In the genomic region with DNA sequence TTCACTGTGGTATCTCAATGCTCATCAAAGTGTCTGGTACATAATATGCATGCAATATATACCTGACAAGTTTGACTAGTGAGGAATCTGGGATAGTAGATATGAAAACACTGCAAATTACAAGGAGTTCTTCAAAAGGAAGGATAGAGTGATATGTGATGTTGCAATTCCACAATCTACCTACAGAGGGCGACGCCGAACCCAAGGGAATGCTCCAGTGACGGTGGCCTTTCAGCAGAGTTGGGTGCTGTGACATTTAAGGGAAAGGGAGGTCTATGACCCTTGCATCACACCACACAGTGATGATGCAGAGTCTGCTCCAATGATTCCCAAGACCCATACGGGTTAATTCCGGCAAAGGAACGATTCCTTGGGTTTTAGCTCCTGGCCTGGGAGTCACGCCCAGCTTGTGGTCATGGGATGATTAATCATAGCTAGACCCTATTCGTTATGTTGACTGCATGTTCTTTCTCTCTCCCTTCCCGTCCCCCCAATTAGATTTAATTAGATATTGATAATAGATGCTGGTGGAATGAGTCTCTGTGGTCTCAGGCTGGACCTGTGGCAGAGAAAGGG, we compare ENCODE assay signal across 9 cellular contexts.
DNase-seq lines count a peak whose midpoint lies in the region; ATAC-seq, FAIRE-seq and TF ChIP-seq lines count a peak whose summit lies in the region.
"Had no signal": no experiment of that assay in that cellular context is flagged by ENCODE, and none has a peak within 500 bp of the region (broad histone marks: within the 10 kb centered on the region; RNA-seq: fewer than 3 reads in every experiment).

No MANE protein-coding gene starts in this region.

- DNase-seq in NCI-H2196 (lab: John Stamatoyannopoulos, UW; ENCODE audit: unreplicated experiment) (peak; percentile 23), NCI-H2196 treated with DMSO at 0.1 percent for 48 hours (lab: John Stamatoyannopoulos, UW; ENCODE audit: unreplicated experiment) (no peak), astrocyte (ENCODE audit: low read depth) (peak; percentile 1)

- H3K4me3 Mint-ChIP-seq in astrocyte (ENCODE audit: unreplicated experiment) (no peak overlapping the region), nephron (no peak overlapping the region)
- H3K4me3 Mint-ChIP-seq: CD4-positive, alpha-beta memory T cell had no signal

- no peak overlapping the region for H3K4me2 ChIP-seq in astrocyte (ENCODE audit: low read length)

- TF ChIP-seq EP300 in Ishikawa (IDR thresholded peaks at IDR 0.05; ENCODE audit: borderline replicate concordance) = no peak

- no peaks in the 10 kb centered on the region for H3K27me3 ChIP-seq in astrocyte (ENCODE audit: insufficient read depth, low read length)

- peak; percentile 55; the same call in 1 of the 2 replicates for TF ChIP-seq RAD21 in Ishikawa (IDR thresholded peaks at IDR 0.05; ENCODE audit: low read depth)

- no peak overlapping the region for H3K9ac ChIP-seq in astrocyte (ENCODE audit: low read length)

- H3K27ac ChIP-seq in astrocyte (ENCODE audit: low read depth, low read length) = no peak overlapping the region

- no peak overlapping the region for H3K4me3 ChIP-seq in astrocyte (ENCODE audit: insufficient read depth, low read depth, low read length)

- ATAC-seq in GM21825 (IDR thresholded peaks at IDR 0.05; ENCODE audit: unreplicated experiment) (no peak), GM21528 (IDR thresholded peaks at IDR 0.05; ENCODE audit: low FRiP score, unreplicated experiment) (no peak), GM18498 (IDR thresholded peaks at IDR 0.05; ENCODE audit: unreplicated experiment) (no peak)

- no peaks in the 10 kb centered on the region for H3K36me3 ChIP-seq in astrocyte (ENCODE audit: insufficient read depth, low read length)

- H3K27me3 Mint-ChIP-seq in astrocyte (ENCODE audit: low read depth, unreplicated experiment) = peaks cover 55% of the 10 kb centered on the region
- peaks cover 44% of the 10 kb centered on the region for H3K27me3 Mint-ChIP-seq in nephron (ENCODE audit: low read depth)

- peaks cover 4% of the 10 kb centered on the region for H3K9me3 Mint-ChIP-seq in astrocyte (ENCODE audit: unreplicated experiment)
- H3K9me3 Mint-ChIP-seq in nephron = no peaks in the 10 kb centered on the region

- H2AFZ ChIP-seq in astrocyte (ENCODE audit: low read depth, low read length) = no peak overlapping the region

- no peaks in the 10 kb centered on the region for H3K9me3 ChIP-seq in astrocyte (ENCODE audit: insufficient read depth, low read depth, low read length)

- H3K27ac Mint-ChIP-seq in astrocyte (ENCODE audit: unreplicated experiment) (no peak overlapping the region), nephron (no peak overlapping the region)
- H3K27ac Mint-ChIP-seq: CD4-positive, alpha-beta memory T cell had no signal

- no peak for FAIRE-seq in astrocyte (lab: Jason Lieb, UNC)

- peak; percentile 39 for TF ChIP-seq CTCF in astrocyte (IDR thresholded peaks at IDR 0.05; ENCODE audit: insufficient read depth, low read depth, low read length)
- peak; percentile 34 to 63 (median 37) for TF ChIP-seq CTCF in nephron (IDR thresholded peaks at IDR 0.05; ENCODE audit: unreplicated experiment in 3 of 3)

- H3K36me3 Mint-ChIP-seq in astrocyte (ENCODE audit: low read depth, unreplicated experiment) (no peaks in the 10 kb centered on the region), nephron (ENCODE audit: low read depth) (no peaks in the 10 kb centered on the region)
- H3K36me3 Mint-ChIP-seq: CD4-positive, alpha-beta memory T cell had no signal

- H3K4me1 Mint-ChIP-seq in astrocyte (ENCODE audit: low read depth, unreplicated experiment) (no peaks in the 10 kb centered on the region), nephron (no peaks in the 10 kb centered on the region)
- H3K4me1 Mint-ChIP-seq: CD4-positive, alpha-beta memory T cell had no signal

- H3K79me2 ChIP-seq in astrocyte (ENCODE audit: insufficient read depth, low read length) = no peaks in the 10 kb centered on the region

- no peaks in the 10 kb centered on the region for H3K4me1 ChIP-seq in astrocyte (ENCODE audit: insufficient read depth, low read length)

- no peaks in the 10 kb centered on the region for H4K20me1 ChIP-seq in astrocyte (ENCODE audit: insufficient read depth, low read length)

TF ChIP-seq in Ishikawa, 13 proteins besides CTCF, POLR2A, EP300 and RAD21:
- TF ChIP-seq TAF1 (IDR thresholded peaks at IDR 0.05; ENCODE audit: low read depth) = no peak
- TF ChIP-seq EGR1 (IDR thresholded peaks at IDR 0.05) = no peak
- TF ChIP-seq YY1 (IDR thresholded peaks at IDR 0.05; ENCODE audit: low read depth) = no peak
- no peak for TF ChIP-seq NFIC (IDR thresholded peaks at IDR 0.05)
- no peak for TF ChIP-seq TEAD4 (IDR thresholded peaks at IDR 0.05)
- no peak for TF ChIP-seq ZBTB7A (IDR thresholded peaks at IDR 0.05; ENCODE audit: low read depth)
- no peak for TF ChIP-seq FOXM1 (IDR thresholded peaks at IDR 0.05; ENCODE audit: borderline replicate concordance, low read depth)
- TF ChIP-seq CREB1 (IDR thresholded peaks at IDR 0.05; ENCODE audit: low read depth) = no peak
- no peak for TF ChIP-seq CEBPB (IDR thresholded peaks at IDR 0.05)
- TF ChIP-seq TCF12 (IDR thresholded peaks at IDR 0.05; ENCODE audit: low read depth) = no peak
- TF ChIP-seq, protein P1, sequence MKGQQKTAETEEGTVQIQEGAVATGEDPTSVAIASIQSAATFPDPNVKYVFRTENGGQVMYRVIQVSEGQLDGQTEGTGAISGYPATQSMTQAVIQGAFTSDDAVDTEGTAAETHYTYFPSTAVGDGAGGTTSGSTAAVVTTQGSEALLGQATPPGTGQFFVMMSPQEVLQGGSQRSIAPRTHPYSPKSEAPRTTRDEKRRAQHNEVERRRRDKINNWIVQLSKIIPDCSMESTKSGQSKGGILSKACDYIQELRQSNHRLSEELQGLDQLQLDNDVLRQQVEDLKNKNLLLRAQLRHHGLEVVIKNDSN (IDR thresholded peaks at IDR 0.05) = no peak
